8 cellular contexts compared by ENCODE assay signal in genomic region chr17:22373911-22374310, GRCh38.
"Had no signal": no experiment of that assay in that cellular context is flagged by ENCODE, and none has a peak within 500 bp of the region (broad histone marks: within the 10 kb centered on the region; RNA-seq: fewer than 3 reads in every experiment).

No MANE protein-coding gene starts in this region.

- FAIRE-seq: G401.6, GM12878, GM12891, GM12892, GM18507, GM19239 had no signal

- DNase-seq: GDM1, GF-D8 had no signal

- H3K4me3 ChIP-seq: GM12878 had no signal

- ATAC-seq: GM12878 had no signal
